Comparison of ENCODE assay signal across 24 cellular contexts in genomic region chr1:178241837-178242236, GRCh38.
DNase-seq lines count a peak whose midpoint lies in the region; ATAC-seq, FAIRE-seq and TF ChIP-seq lines count a peak whose summit lies in the region.
"Had no signal": no experiment of that assay in that cellular context is flagged by ENCODE, and none has a peak within 500 bp of the region (broad histone marks: within the 10 kb centered on the region; RNA-seq: fewer than 3 reads in every experiment).

No MANE protein-coding gene starts in this region.

- H3K36me3 ChIP-seq in SJSA1 (no peaks in the 10 kb centered on the region), kidney epithelial cell (ENCODE audit: control insufficient read depth, insufficient read depth, low read length) (no peaks in the 10 kb centered on the region)
- H3K36me3 ChIP-seq: left lung had no signal

- H3K9me3 ChIP-seq in SJSA1 (replicated peaks), result no peaks in the 10 kb centered on the region

- peak; percentile 36 for DNase-seq in HCEC 1CT
- peak in 1 of 2 experiments; percentile 43 for DNase-seq in SJSA1 (ENCODE audit: low read depth in 1 of 2, low spot score in 2 of 2)
- no peak for DNase-seq in kidney epithelial cell (ENCODE audit: low read depth)
- DNase-seq in GM12891 (ENCODE audit: insufficient read length, low spot score), result no peak
- DNase-seq: activated CD4-positive, alpha-beta memory T cell treated with anti-CD3 and anti-CD28 coated beads for 36 hours; activated T-cell treated with anti-CD3 and anti-CD28 coated beads, Interleukin-2, amount 50 U/mL, for 4 hours; CD8-positive, alpha-beta T cell; effector CD8-positive, alpha-beta T cell; foreskin melanocyte; GDM1; left lung; NCI-H1417; NCI-H2171; NCI-H748 treated with DMSO at 0.1 percent for 48 hours; stimulated activated naive CD4-positive, alpha-beta T cell; T-cell had no signal

- TF ChIP-seq CTCF in 22Rv1 (IDR thresholded peaks at IDR 0.05) (peak; percentile 13; the same call in 1 of the 2 replicates), kidney epithelial cell (IDR thresholded peaks at IDR 0.05; ENCODE audit: insufficient read depth, low read length, poor library complexity, severe bottlenecking) (peak; percentile 5)

- H3K27ac ChIP-seq in 22Rv1 (no peak overlapping the region), SJSA1 (peak overlapping the region; percentile 93)
- H3K27ac ChIP-seq: left lung, parathyroid adenoma, VCaP had no signal

- H3K27me3 ChIP-seq in SJSA1 (replicated peaks), result no peaks in the 10 kb centered on the region
- no peaks in the 10 kb centered on the region for H3K27me3 ChIP-seq in kidney epithelial cell (ENCODE audit: control insufficient read depth, insufficient read depth, low read length)
- H3K27me3 ChIP-seq: left lung had no signal

- no peak for ATAC-seq in HG03469 (IDR thresholded peaks at IDR 0.05; ENCODE audit: unreplicated experiment)
- no peak for ATAC-seq in HG02763 (IDR thresholded peaks at IDR 0.05; ENCODE audit: unreplicated experiment)
- ATAC-seq in GM19035 (IDR thresholded peaks at IDR 0.05; ENCODE audit: unreplicated experiment), result no peak
- ATAC-seq: activated T-cell treated with anti-CD3 and anti-CD28 coated beads, Interleukin-2, amount 50 U/mL, for 4 hours; CD8-positive, alpha-beta T cell; K562; T-cell had no signal

- H3K4me3 ChIP-seq in SJSA1 (no peak overlapping the region), kidney epithelial cell (ENCODE audit: low read depth, low read length) (no peak overlapping the region)
- H3K4me3 ChIP-seq: K562, left lung had no signal

- peaks cover 46% of the 10 kb centered on the region for H3K4me1 ChIP-seq in SJSA1 (replicated peaks)
- H3K4me1 ChIP-seq: parathyroid adenoma had no signal

- no peak for FAIRE-seq in GM12891 (lab: Jason Lieb, UNC)
- FAIRE-seq: bronchial epithelial cell, K562 had no signal

- no peak for TF ChIP-seq POLR2A in GM12891 (IDR thresholded peaks at IDR 0.05; ENCODE audit: low read depth, low read length)

TF ChIP-seq in GM12891, 5 proteins besides CTCF, POLR2A, EP300 and RAD21:
- no peak for TF ChIP-seq TAF1 (IDR thresholded peaks at IDR 0.05; ENCODE audit: low read depth, low read length)
- no peak for TF ChIP-seq POU2F2 (IDR thresholded peaks at IDR 0.05; ENCODE audit: low read depth, low read length)
- no peak for TF ChIP-seq PAX5 (IDR thresholded peaks at IDR 0.05; ENCODE audit: insufficient read depth, low read length, severe bottlenecking)
- TF ChIP-seq POLR2AphosphoS5 (IDR thresholded peaks at IDR 0.05; ENCODE audit: low read depth, low read length), result no peak
- no peak for TF ChIP-seq SPI1 (IDR thresholded peaks at IDR 0.05; ENCODE audit: low read depth, low read length)
